Comparison of ENCODE assay signal across 21 cellular contexts in the genomic region with DNA sequence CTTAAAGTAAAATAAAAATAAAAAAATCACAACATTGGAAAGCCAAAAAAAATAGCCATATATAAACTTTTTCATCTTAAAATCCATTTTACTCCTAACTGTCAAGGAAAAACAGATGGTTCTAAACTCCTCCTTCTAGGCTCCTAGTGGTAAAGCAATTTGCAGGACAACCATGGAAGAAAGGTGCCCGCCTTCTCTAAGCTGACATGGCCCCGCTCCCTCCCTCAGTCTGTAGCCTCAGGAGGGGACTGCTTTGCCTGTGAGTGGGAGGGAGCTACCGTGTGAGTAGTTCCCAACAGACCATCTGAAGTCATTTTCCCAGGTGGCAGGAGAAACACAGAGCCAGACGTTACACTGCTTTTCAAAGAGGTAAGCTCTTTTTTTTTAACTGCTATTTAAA.
"Had no signal": no experiment of that assay in that cellular context is flagged by ENCODE, and none has a peak within 500 bp of the region (broad histone marks: within the 10 kb centered on the region; RNA-seq: fewer than 3 reads in every experiment).

No MANE protein-coding gene starts in this region.

- H3K36me3 Mint-ChIP-seq: naive thymus-derived CD4-positive, alpha-beta T cell; stimulated activated effector memory CD8-positive, alpha-beta T cell treated with anti-CD3 and anti-CD28 coated beads, Interleukin-12 subunit alpha, Interleukin-12 subunit beta, amount 100 ng/mL, for 72 hours; type B pancreatic cell had no signal

- H3K27ac Mint-ChIP-seq: naive thymus-derived CD4-positive, alpha-beta T cell; stimulated activated effector memory CD8-positive, alpha-beta T cell treated with anti-CD3 and anti-CD28 coated beads, Interleukin-12 subunit alpha, Interleukin-12 subunit beta, amount 100 ng/mL, for 72 hours; type B pancreatic cell had no signal

- H3K9me3 Mint-ChIP-seq: type B pancreatic cell had no signal

- H3K9me3 ChIP-seq: colonic mucosa, esophagus squamous epithelium, psoas muscle, right lobe of liver, suprapubic skin, thyroid gland had no signal

- H3K9ac ChIP-seq: parathyroid adenoma had no signal

- H3K4me3 Mint-ChIP-seq: naive thymus-derived CD4-positive, alpha-beta T cell; stimulated activated effector memory CD8-positive, alpha-beta T cell treated with anti-CD3 and anti-CD28 coated beads, Interleukin-12 subunit alpha, Interleukin-12 subunit beta, amount 100 ng/mL, for 72 hours; type B pancreatic cell had no signal

- H3K79me2 ChIP-seq: parathyroid adenoma had no signal

- FAIRE-seq: kidney, urothelium cell line had no signal

- H3K27me3 ChIP-seq: colonic mucosa, esophagus squamous epithelium, right lobe of liver, suprapubic skin, thyroid gland had no signal

- H3K36me3 ChIP-seq: colonic mucosa, esophagus squamous epithelium, right lobe of liver, suprapubic skin, thyroid gland had no signal

- H3K4me1 Mint-ChIP-seq: stimulated activated effector memory CD8-positive, alpha-beta T cell treated with anti-CD3 and anti-CD28 coated beads, Interleukin-12 subunit alpha, Interleukin-12 subunit beta, amount 100 ng/mL, for 72 hours had no signal

- H3K27me3 Mint-ChIP-seq: naive thymus-derived CD4-positive, alpha-beta T cell; type B pancreatic cell had no signal

- DNase-seq: colonic mucosa; dermis blood vessel endothelial cell; esophagus squamous epithelium; foreskin fibroblast; kidney; left cardiac atrium; mesendoderm; naive thymus-derived CD4-positive, alpha-beta T cell; occipital lobe; psoas muscle; retina; right lobe of liver; stimulated activated CD4-positive, alpha-beta T cell treated with anti-CD3 and anti-CD28 coated beads, Interleukin-4, amount 100 ng/mL, for 1 hour; stimulated activated CD8-positive, alpha-beta memory T cell treated with anti-CD3 and anti-CD28 coated beads, Interleukin-4, amount 100 ng/mL, for 48 hours; stimulated activated naive CD8-positive, alpha-beta T cell treated with anti-CD3 and anti-CD28 coated beads, Interleukin-15, Interleukin-2, amounts not matched to agents 100 U/mL and 50 U/mL, for 24 hours; thyroid gland had no signal

- H2AFZ ChIP-seq: parathyroid adenoma had no signal

- H3K4me3 ChIP-seq: colonic mucosa, esophagus squamous epithelium, psoas muscle, right lobe of liver, suprapubic skin, thyroid gland had no signal

- H3K27ac ChIP-seq: colonic mucosa, esophagus squamous epithelium, parathyroid adenoma, psoas muscle, right lobe of liver, suprapubic skin, thyroid gland had no signal

- H3K4me1 ChIP-seq: colonic mucosa, esophagus squamous epithelium, parathyroid adenoma, psoas muscle, right lobe of liver, suprapubic skin, thyroid gland had no signal
